Comparison of ENCODE assay signal across 8 cellular contexts in the genomic region with DNA sequence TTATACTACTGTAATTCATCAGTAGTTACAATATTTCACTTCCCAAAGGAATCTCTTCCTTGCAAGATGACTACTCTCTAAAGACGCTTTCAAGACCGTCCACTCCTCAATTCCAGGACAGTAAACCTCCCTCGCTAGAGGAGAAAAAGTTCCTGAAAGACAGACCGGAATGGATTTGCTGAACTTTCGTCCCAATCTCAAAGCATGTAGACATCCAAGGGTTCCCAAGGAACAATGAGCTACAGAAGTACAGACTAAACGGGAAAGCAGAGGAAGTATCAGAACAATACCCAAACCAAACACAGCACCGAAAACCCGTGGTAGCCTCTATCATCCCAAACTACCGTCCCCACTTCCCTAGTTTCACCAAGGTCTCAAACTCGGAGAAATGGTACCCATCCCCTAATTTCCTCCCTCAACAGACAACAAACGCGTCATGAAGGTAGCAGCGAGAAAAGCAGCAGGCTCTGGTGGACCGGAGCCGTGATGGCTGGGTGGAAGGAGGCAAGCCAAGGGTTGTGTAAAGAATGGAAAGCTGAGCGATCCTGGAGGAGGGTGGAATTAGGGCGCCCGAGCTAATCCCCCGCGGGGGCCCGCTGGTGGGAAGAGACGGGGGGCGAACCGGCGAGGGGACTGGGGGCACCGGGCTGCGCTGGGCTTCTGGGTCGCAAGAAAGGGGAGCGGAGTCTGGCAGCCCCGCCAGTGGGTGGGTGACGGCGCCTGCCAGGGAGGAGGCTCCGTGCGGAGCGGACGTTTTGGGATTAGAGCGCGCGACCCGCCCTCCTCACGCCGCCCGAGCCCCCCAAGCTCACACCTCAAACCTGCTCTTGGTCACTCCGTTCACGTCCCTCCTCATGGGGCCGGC. TPM values are rescaled to one million over a fixed set of nuclear protein-coding genes. Genes with fewer than 3 reads are reported as not detected.
DNase-seq lines count a peak whose midpoint lies in the region; ATAC-seq and TF ChIP-seq lines count a peak whose summit lies in the region.

No MANE protein-coding gene starts in this region.

- no peaks in the 10 kb centered on the region for H3K9me3 ChIP-seq in neural progenitor cell (ENCODE audit: low read depth)

- TF ChIP-seq CTCF in foreskin keratinocyte (conservative IDR thresholded peaks at IDR 0.05) (no peak), neural progenitor cell (IDR thresholded peaks at IDR 0.05) (no peak)

- H3K79me2 ChIP-seq in neural progenitor cell (ENCODE audit: low read depth): peaks cover 47% of the 10 kb centered on the region

- peaks cover 29% of the 10 kb centered on the region for H3F3A ChIP-seq in neural progenitor cell (ENCODE audit: low read depth)

- H3K9ac ChIP-seq in neural progenitor cell: peak overlapping the region; percentile 82

- H3K27ac ChIP-seq in foreskin keratinocyte (peak overlapping the region; percentile 74), neural progenitor cell (peak overlapping the region; percentile 88)

- peaks cover 39% of the 10 kb centered on the region for H4K20me1 ChIP-seq in neural progenitor cell (ENCODE audit: low read depth)

- H3K4me1 ChIP-seq in foreskin keratinocyte: peaks cover 19% of the 10 kb centered on the region
- peaks cover 7% of the 10 kb centered on the region for H3K4me1 ChIP-seq in neural progenitor cell

- peaks cover 41% of the 10 kb centered on the region for H3K4me1 Mint-ChIP-seq in activated CD4-positive, alpha-beta memory T cell treated with anti-CD3 and anti-CD28 coated beads, Interleukin-2, amount 10 ng/mL, durations not matched to agents 7 days and 5 days
- peaks cover 17% of the 10 kb centered on the region for H3K4me1 Mint-ChIP-seq in neural progenitor cell

- H3K4me3 Mint-ChIP-seq in activated CD4-positive, alpha-beta memory T cell treated with anti-CD3 and anti-CD28 coated beads, Interleukin-2, amount 10 ng/mL, durations not matched to agents 7 days and 5 days: peak overlapping the region; percentile 97
- H3K4me3 Mint-ChIP-seq in neural progenitor cell: peak overlapping the region; percentile 99

- H3K9me3 Mint-ChIP-seq in activated CD4-positive, alpha-beta memory T cell treated with anti-CD3 and anti-CD28 coated beads, Interleukin-2, amount 10 ng/mL, durations not matched to agents 7 days and 5 days: no peaks in the 10 kb centered on the region
- no peaks in the 10 kb centered on the region for H3K9me3 Mint-ChIP-seq in neural progenitor cell

- ATAC-seq in HG03460 (IDR thresholded peaks at IDR 0.05; ENCODE audit: unreplicated experiment) (peak; percentile 3), foreskin keratinocyte (peak; percentile 6)

- peaks cover 3% of the 10 kb centered on the region for H3K36me3 Mint-ChIP-seq in activated CD4-positive, alpha-beta memory T cell treated with anti-CD3 and anti-CD28 coated beads, Interleukin-2, amount 10 ng/mL, durations not matched to agents 7 days and 5 days (ENCODE audit: low read depth)
- no peaks in the 10 kb centered on the region for H3K36me3 Mint-ChIP-seq in neural progenitor cell

- H3K36me3 ChIP-seq in neural progenitor cell: no peaks in the 10 kb centered on the region

- CTCF ChIA-PET in activated CD4-positive, alpha-beta memory T cell treated with anti-CD3 and anti-CD28 coated beads, Interleukin-2, amount 10 ng/mL, durations not matched to agents 7 days and 5 days (lab: Charles Lee): no interaction called here
- CTCF ChIA-PET in HEK293T (lab: Yijun Ruan, JAX): interaction anchor here (0.6 to 2.4 kb wide), 3 partner anchors 8 to 221 kb away, joined by 3 to 6 read pairs (median 5); no protein-coding TSS in a partner anchor

- peak overlapping the region; percentile 81 for H2AFZ ChIP-seq in neural progenitor cell (replicated peaks)

- DNase-seq in DMS53 (lab: John Stamatoyannopoulos, UW) (peak; percentile 47), DMS53 treated with DMSO at 0.1 percent for 48 hours (lab: John Stamatoyannopoulos, UW; ENCODE audit: unreplicated experiment) (no peak), foreskin keratinocyte (peak in 1 of 2 donors; percentile 33), neural progenitor cell (ENCODE audit: low spot score) (no peak), HEK293T (ENCODE audit: extremely low spot score) (no peak), NCI-H187 treated with DMSO at 0.1 percent for 48 hours (lab: John Stamatoyannopoulos, UW) (no peak)
- no peak for DNase-seq in activated CD4-positive, alpha-beta memory T cell treated with anti-CD3 and anti-CD28 coated beads, Interleukin-2, amount 10 ng/mL, durations not matched to agents 7 days and 5 days

- peak overlapping the region; percentile 72 for H3K27ac Mint-ChIP-seq in activated CD4-positive, alpha-beta memory T cell treated with anti-CD3 and anti-CD28 coated beads, Interleukin-2, amount 10 ng/mL, durations not matched to agents 7 days and 5 days
- H3K27ac Mint-ChIP-seq in neural progenitor cell: peak overlapping the region; percentile 79

- H3K4me3 ChIP-seq in neural progenitor cell: peak overlapping the region; percentile 86

- POLR2A ChIA-PET in activated CD4-positive, alpha-beta memory T cell treated with anti-CD3 and anti-CD28 coated beads, Interleukin-2, amount 10 ng/mL, durations not matched to agents 7 days and 5 days (lab: Charles Lee): interaction anchor here (1.0 to 3.2 kb wide), 6 partner anchors 21 to 560 kb away, joined by 3 to 30 read pairs (median 4); partner anchors contain the start of genes CDK12, MED1, RPL19 and RPL23
- POLR2A ChIA-PET in HEK293T (lab: Yijun Ruan, JAX): interaction anchor here (0.6 to 2.1 kb wide), 6 partner anchors 15 to 201 kb away, joined by 3 to 11 read pairs (median 3); partner anchors contain the start of gene RPL19

- no peaks in the 10 kb centered on the region for H3K27me3 Mint-ChIP-seq in activated CD4-positive, alpha-beta memory T cell treated with anti-CD3 and anti-CD28 coated beads, Interleukin-2, amount 10 ng/mL, durations not matched to agents 7 days and 5 days
- H3K27me3 Mint-ChIP-seq in neural progenitor cell (ENCODE audit: insufficient read depth, low read depth): peaks cover 2% of the 10 kb centered on the region

- peak overlapping the region; percentile 97 for H3K4me2 ChIP-seq in neural progenitor cell

- H3K27me3 ChIP-seq in foreskin keratinocyte: no peaks in the 10 kb centered on the region
- H3K27me3 ChIP-seq in neural progenitor cell: no peaks in the 10 kb centered on the region

TF ChIP-seq in HEK293T, 16 proteins besides CTCF, POLR2A, EP300 and RAD21:
- TF ChIP-seq TARDBP (IDR thresholded peaks at IDR 0.05): no peak
- no peak for TF ChIP-seq FOXM1 (IDR thresholded peaks at IDR 0.05; ENCODE audit: borderline replicate concordance)
- no peak for TF ChIP-seq ARNT (IDR thresholded peaks at IDR 0.05)
- no peak for TF ChIP-seq L3MBTL2 (conservative IDR thresholded peaks at IDR 0.05)
- no peak for TF ChIP-seq BHLHE40 (IDR thresholded peaks at IDR 0.05; ENCODE audit: borderline replicate concordance)
- TF ChIP-seq, protein P1, sequence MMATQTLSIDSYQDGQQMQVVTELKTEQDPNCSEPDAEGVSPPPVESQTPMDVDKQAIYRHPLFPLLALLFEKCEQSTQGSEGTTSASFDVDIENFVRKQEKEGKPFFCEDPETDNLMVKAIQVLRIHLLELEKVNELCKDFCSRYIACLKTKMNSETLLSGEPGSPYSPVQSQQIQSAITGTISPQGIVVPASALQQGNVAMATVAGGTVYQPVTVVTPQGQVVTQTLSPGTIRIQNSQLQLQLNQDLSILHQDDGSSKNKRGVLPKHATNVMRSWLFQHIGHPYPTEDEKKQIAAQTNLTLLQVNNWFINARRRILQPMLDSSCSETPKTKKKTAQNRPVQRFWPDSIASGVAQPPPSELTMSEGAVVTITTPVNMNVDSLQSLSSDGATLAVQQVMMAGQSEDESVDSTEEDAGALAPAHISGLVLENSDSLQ (IDR thresholded peaks at IDR 0.05): no peak
- TF ChIP-seq LEF1 (IDR thresholded peaks at IDR 0.05; ENCODE audit: borderline replicate concordance): no peak
- TF ChIP-seq ELF4 (IDR thresholded peaks at IDR 0.05): no peak
- TF ChIP-seq FOXK2 (IDR thresholded peaks at IDR 0.05): no peak
- no peak for TF ChIP-seq FOXA1 (IDR thresholded peaks at IDR 0.05)
- no peak for TF ChIP-seq SP1 (IDR thresholded peaks at IDR 0.05)
- no peak for TF ChIP-seq HDGF (IDR thresholded peaks at IDR 0.05; ENCODE audit: borderline replicate concordance)
- TF ChIP-seq NFRKB (IDR thresholded peaks at IDR 0.05): no peak
- no peak for TF ChIP-seq ZNF384 (IDR thresholded peaks at IDR 0.05)
- no peak for TF ChIP-seq CTBP1 (IDR thresholded peaks at IDR 0.05; ENCODE audit: borderline replicate concordance)
- no peak for TF ChIP-seq SUZ12 (IDR thresholded peaks at IDR 0.05)

RNA-seq across cellular contexts. Expression of gene FBXL20, which starts 0.6 kb away (rescaled TPM):
- 10 to 100 TPM; 17.5 to 18.4 TPM for total RNA-seq in activated CD4-positive, alpha-beta memory T cell treated with anti-CD3 and anti-CD28 coated beads, Interleukin-2, amount 10 ng/mL, durations not matched to agents 7 days and 5 days
- total RNA-seq in foreskin keratinocyte: 5.1 and 6.6 TPM in 2 replicates
- 1.8 and 2.1 TPM in 2 replicates for polyA plus RNA-seq in foreskin keratinocyte
- total RNA-seq in neural progenitor cell (ENCODE audit: low replicate concordance): 19.9 and 23.2 TPM in 2 replicates

RNA-seq across cellular contexts. Expression of gene MED1, which starts 50.3 kb away (rescaled TPM):
- 10 to 100 TPM; 51.0 to 51.9 TPM for total RNA-seq in activated CD4-positive, alpha-beta memory T cell treated with anti-CD3 and anti-CD28 coated beads, Interleukin-2, amount 10 ng/mL, durations not matched to agents 7 days and 5 days
- total RNA-seq in foreskin keratinocyte (33.8 and 33.9 TPM in 2 replicates), neural progenitor cell (ENCODE audit: low replicate concordance) (30.0 and 35.6 TPM in 2 replicates)
- polyA plus RNA-seq in foreskin keratinocyte: 7.7 and 8.5 TPM in 2 replicates
